ENCODE assay signal across 13 cellular contexts in genomic region chr20:53691060-53691810, GRCh38.
DNase-seq lines count a peak whose midpoint lies in the region; ATAC-seq and TF ChIP-seq lines count a peak whose summit lies in the region.
"Had no signal": no experiment of that assay in that cellular context is flagged by ENCODE, and none has a peak within 500 bp of the region (broad histone marks: within the 10 kb centered on the region; RNA-seq: fewer than 3 reads in every experiment).

No MANE protein-coding gene starts in this region.

- ATAC-seq in activated naive CD8-positive, alpha-beta T cell treated with anti-CD3 and anti-CD28 coated beads, Interleukin-2, amount 50 U/mL, for 24 hours, result no peak
- ATAC-seq in natural killer cell (no peak), HG02938 (IDR thresholded peaks at IDR 0.05; ENCODE audit: unreplicated experiment) (no peak), HG03442 (IDR thresholded peaks at IDR 0.05; ENCODE audit: unreplicated experiment) (no peak)
- ATAC-seq: Right ventricle myocardium inferior had no signal

- TF ChIP-seq EP300 in esophagus muscularis mucosa (IDR thresholded peaks at IDR 0.05), result no peak

- H3K36me3 Mint-ChIP-seq in activated naive CD8-positive, alpha-beta T cell treated with anti-CD3 and anti-CD28 coated beads, Interleukin-2, amount 50 U/mL, for 24 hours (ENCODE audit: low read depth), result no peaks in the 10 kb centered on the region
- H3K36me3 Mint-ChIP-seq in natural killer cell, result no peaks in the 10 kb centered on the region
- H3K36me3 Mint-ChIP-seq: CD14-positive monocyte had no signal

- H3K9me3 Mint-ChIP-seq in activated naive CD8-positive, alpha-beta T cell treated with anti-CD3 and anti-CD28 coated beads, Interleukin-2, amount 50 U/mL, for 24 hours, result no peaks in the 10 kb centered on the region
- H3K9me3 Mint-ChIP-seq in natural killer cell, result no peaks in the 10 kb centered on the region
- H3K9me3 Mint-ChIP-seq: CD14-positive monocyte had no signal

- WGBS in esophagus muscularis mucosa, result 86% methylated on average over 10 of the region's 10 CpGs

- TF ChIP-seq CTCF in natural killer cell (IDR thresholded peaks at IDR 0.05) (no peak), esophagus muscularis mucosa (IDR thresholded peaks at IDR 0.05) (no peak)

- DNase-seq in Caki2 (ENCODE audit: low read depth), result peak; percentile 70
- peak; percentile 52 for DNase-seq in HT1080 (ENCODE audit: low read depth)
- DNase-seq in activated naive CD8-positive, alpha-beta T cell treated with anti-CD3 and anti-CD28 coated beads, Interleukin-2, amount 50 U/mL, for 24 hours, result no peak
- DNase-seq in natural killer cell, result no peak
- no peak for DNase-seq in esophagus muscularis mucosa (ENCODE audit: extremely low spot score)
- no peak for DNase-seq in NCI-H1092 treated with DMSO at 0.1 percent for 48 hours (lab: John Stamatoyannopoulos, UW)
- DNase-seq: effector memory CD4-positive, alpha-beta T cell; NCI-H345 had no signal

- H3K27me3 Mint-ChIP-seq in activated naive CD8-positive, alpha-beta T cell treated with anti-CD3 and anti-CD28 coated beads, Interleukin-2, amount 50 U/mL, for 24 hours, result no peaks in the 10 kb centered on the region
- H3K27me3 Mint-ChIP-seq in natural killer cell (ENCODE audit: low read depth in 2 of 2), result peaks cover 0 to 4% of the 10 kb centered on the region in 2 donors

- no peak overlapping the region for H3K27ac ChIP-seq in esophagus muscularis mucosa (replicated peaks in 1 of 4)
- H3K27ac ChIP-seq: ascending aorta had no signal

- no peak overlapping the region for H3K4me3 ChIP-seq in esophagus muscularis mucosa
- H3K4me3 ChIP-seq: ascending aorta had no signal

- no peak overlapping the region for H3K4me3 Mint-ChIP-seq in activated naive CD8-positive, alpha-beta T cell treated with anti-CD3 and anti-CD28 coated beads, Interleukin-2, amount 50 U/mL, for 24 hours
- H3K4me3 Mint-ChIP-seq in natural killer cell, result peak overlapping the region; percentile 35
- H3K4me3 Mint-ChIP-seq: CD14-positive monocyte had no signal

- in situ Hi-C loops in Caki2 (cut with HindIII; ENCODE audit: low pct_unique_long_range_greater_than_20kb, low sequenced_read_pairs), result no loop called here

- peak overlapping the region; percentile 3 for H3K27ac Mint-ChIP-seq in activated naive CD8-positive, alpha-beta T cell treated with anti-CD3 and anti-CD28 coated beads, Interleukin-2, amount 50 U/mL, for 24 hours
- no peak overlapping the region for H3K27ac Mint-ChIP-seq in natural killer cell

- no peaks in the 10 kb centered on the region for H3K27me3 ChIP-seq in esophagus muscularis mucosa
- H3K27me3 ChIP-seq: ascending aorta had no signal

- H3K36me3 ChIP-seq in esophagus muscularis mucosa, result no peaks in the 10 kb centered on the region
- H3K36me3 ChIP-seq: ascending aorta had no signal

- peaks cover 0 to 10% (median 6%) of the 10 kb centered on the region in 4 donors for H3K4me1 ChIP-seq in esophagus muscularis mucosa

- intact Hi-C loops in natural killer cell (cut with micrococcal nuclease) (no loop called here), esophagus muscularis mucosa (cut with DNase I) (no loop called here)

- peaks cover 41% of the 10 kb centered on the region for H3K4me1 Mint-ChIP-seq in activated naive CD8-positive, alpha-beta T cell treated with anti-CD3 and anti-CD28 coated beads, Interleukin-2, amount 50 U/mL, for 24 hours
- H3K4me1 Mint-ChIP-seq in natural killer cell, result peaks cover 20 to 26% of the 10 kb centered on the region in 2 donors

- H3K9me3 ChIP-seq in esophagus muscularis mucosa, result no peaks in the 10 kb centered on the region
- H3K9me3 ChIP-seq: ascending aorta had no signal

- no peak for TF ChIP-seq POLR2A in esophagus muscularis mucosa (IDR thresholded peaks at IDR 0.05; ENCODE audit: low read depth)

Comparison
In these comparisons a context has a peak if more than half of its experiments do, and no peak if none do; other contexts are left out.
1. DNase-seq: peak in Caki2 (single experiment) and HT1080 (single experiment); none in activated naive CD8-positive, alpha-beta T cell treated with anti-CD3 and anti-CD28 coated beads, Interleukin-2, amount 50 U/mL, for 24 hours (single experiment), natural killer cell (single experiment), esophagus muscularis mucosa (single experiment) and NCI-H1092 treated with DMSO at 0.1 percent for 48 hours (single experiment).